8 cellular contexts compared by ENCODE assay signal in genomic region chr14:75578786-75579781, GRCh38. TPM values are rescaled to one million over a fixed set of nuclear protein-coding genes. Genes with fewer than 3 reads are reported as not detected.
DNase-seq lines count a peak whose midpoint lies in the region; ATAC-seq, FAIRE-seq and TF ChIP-seq lines count a peak whose summit lies in the region.

No MANE protein-coding gene starts in this region.

- H3K27ac Mint-ChIP-seq in T-cell, result no peak overlapping the region

- no peaks in the 10 kb centered on the region for H3K4me1 ChIP-seq in BE2C
- peaks cover 7% of the 10 kb centered on the region for H3K4me1 ChIP-seq in HAP-1
- H3K4me1 ChIP-seq in pancreas, result peaks cover 6 to 10% (median 7%) of the 10 kb centered on the region in 3 donors

- DNase-seq in BE2C, result no peak
- no peak for DNase-seq in HAP-1 (ENCODE audit: low spot score in 2 of 2)
- DNase-seq in T-cell, result no peak
- DNase-seq in frontal cortex (ENCODE audit: low spot score in 2 of 2), result peak; percentile 30 to 63
- peak in 4 of 6 donors; percentile 18 to 80 (median 44) for DNase-seq in pancreas
- no peak for DNase-seq in NCI-H1436 (lab: John Stamatoyannopoulos, UW)
- DNase-seq in NK-92 treated with Interleukin-12 subunit alpha and Interleukin-12 subunit beta, amount 100 ng/mL, for 24 hours (lab: John Stamatoyannopoulos, UW), result no peak

- H3K9me3 Mint-ChIP-seq in T-cell, result no peaks in the 10 kb centered on the region

- TF ChIP-seq CTCF in BE2C (IDR thresholded peaks at IDR 0.05; ENCODE audit: low read depth, low read length) (0 out of 2 replicates have a peak, but pooled peaks have one; percentile 13), pancreas (IDR thresholded peaks at IDR 0.05) (no peak)

- WGBS in pancreas, 2 donors, result 45 to 51% methylated on average over 33 of the region's 33 CpGs

- H3K4me3 ChIP-seq in BE2C (ENCODE audit: low read depth, low read length), result peak overlapping the region; percentile 56
- peak overlapping the region; percentile 35 for H3K4me3 ChIP-seq in HAP-1
- H3K4me3 ChIP-seq in pancreas, result peak overlapping the region; percentile 16 to 51 (median 42)

- peak overlapping the region in 2 of 4 donors; percentile 3 to 71 for H3K27ac ChIP-seq in pancreas

- ATAC-seq in T-cell (replicated peaks in 1 of 4) (peak; percentile 29 to 45 (median 32)), pancreas (peak; percentile 41 to 72 (median 62)), GM19035 (IDR thresholded peaks at IDR 0.05; ENCODE audit: unreplicated experiment) (no peak)

- no peaks in the 10 kb centered on the region for H3K36me3 ChIP-seq in BE2C
- no peaks in the 10 kb centered on the region for H3K36me3 ChIP-seq in HAP-1 (replicated peaks)
- no peaks in the 10 kb centered on the region for H3K36me3 ChIP-seq in pancreas

- POLR2A ChIA-PET in T-cell (lab: Charles Lee), result interaction anchor here in 1 of 2 donors (0.6 kb wide), 1 partner anchor 47 kb away, joined by 3 read pairs; no protein-coding TSS in a partner anchor

- H3K4me1 Mint-ChIP-seq in T-cell, result peaks cover 4 to 11% (median 7%) of the 10 kb centered on the region in 3 donors

- in situ Hi-C loops in HAP-1 (cut with MboI; ENCODE audit: low sequenced_read_pairs), result no loop called here

- CTCF ChIA-PET in T-cell (lab: Charles Lee), result interaction anchor here (0.5 to 4.9 kb wide), 6 partner anchors 75 to 832 kb away, joined by 4 to 89 read pairs (median 8); partner anchors contain the start of genes ERG28 (in 1 of the 2) and TTLL5 (in 1 of the 2)

- H3K9me3 ChIP-seq in BE2C (no peaks in the 10 kb centered on the region), HAP-1 (no peaks in the 10 kb centered on the region), pancreas (no peaks in the 10 kb centered on the region)

- H3K27me3 Mint-ChIP-seq in T-cell, result no peaks in the 10 kb centered on the region

- FAIRE-seq in frontal cortex (lab: Jason Lieb, UNC), result no peak
- no peak for FAIRE-seq in pancreas (lab: Jason Lieb, UNC)

- H3K4me3 Mint-ChIP-seq in T-cell, result no peak overlapping the region

- H3K27me3 ChIP-seq in BE2C, result peaks cover 11% of the 10 kb centered on the region
- H3K27me3 ChIP-seq in HAP-1 (ENCODE audit: low read depth), result peaks cover 3% of the 10 kb centered on the region; the same call in 1 of the 2 replicates
- H3K27me3 ChIP-seq in pancreas, result no peaks in the 10 kb centered on the region

- intact Hi-C loops in pancreas (cut with DNase I), result loop anchor here (5.0 to 10.0 kb wide), 3 partner anchors 73 to 78 kb away; no protein-coding TSS in a partner anchor

- no peaks in the 10 kb centered on the region for H3K36me3 Mint-ChIP-seq in T-cell

RNA-seq across cellular contexts. Expression of gene FLVCR2, which starts 0.7 kb away (rescaled TPM):
- polyA plus RNA-seq in BE2C (2012; ENCODE audit: insufficient read depth, insufficient read length, low read depth), result 0.57 TPM
- total RNA-seq in T-cell, result 1 to 10 TPM; 1.1 to 7.1 (median 3.1) TPM
- total RNA-seq in frontal cortex, result 2.9 TPM
- total RNA-seq in pancreas, result 1 to 10 TPM; 1.3 to 6.3 (median 2.9) TPM
- under 1 TPM; 0.33 to 0.42 TPM for polyA plus RNA-seq in pancreas

RNA-seq across cellular contexts. Expression of gene BATF, which starts 56.8 kb away (rescaled TPM):
- polyA plus RNA-seq in BE2C (2012; ENCODE audit: insufficient read depth, insufficient read length, low read depth), result not detected
- 10 to 100 TPM; 12.0 to 22.4 (median 19.2) TPM for total RNA-seq in T-cell
- 0.82 TPM for total RNA-seq in frontal cortex
- total RNA-seq in pancreas, result 1 to 10 TPM in 1 of 6 donors, under 1 TPM in 4, not detected in 1; 0.28 to 1.7 (median 0.63) TPM
- 1 to 10 TPM; 1.2 to 1.7 TPM for polyA plus RNA-seq in pancreas

Comparison
In these comparisons a context has a peak if more than half of its experiments do, and no peak if none do; other contexts are left out.
1. DNase-seq: peak in frontal cortex (2 of 2) and pancreas (4 of 6); none in BE2C (single experiment), HAP-1 (0 of 2), T-cell (0 of 34), NCI-H1436 (single experiment) and NK-92 treated with Interleukin-12 subunit alpha and Interleukin-12 subunit beta, amount 100 ng/mL, for 24 hours (single experiment).
2. Peak in every context shown above with its lines, with median percentiles within 50 percentile points of each other: H3K4me3 ChIP-seq.